ENCODE assay signal across 1 cellular context in genomic region chr20:47711046-47711752, GRCh38.
TF ChIP-seq lines count a peak whose summit lies in the region.

No MANE protein-coding gene starts in this region.

TF ChIP-seq in HepG2, 621 proteins besides CTCF, POLR2A, EP300 and RAD21 (continued from another document and continues in another):
- TF ChIP-seq, protein P1, sequence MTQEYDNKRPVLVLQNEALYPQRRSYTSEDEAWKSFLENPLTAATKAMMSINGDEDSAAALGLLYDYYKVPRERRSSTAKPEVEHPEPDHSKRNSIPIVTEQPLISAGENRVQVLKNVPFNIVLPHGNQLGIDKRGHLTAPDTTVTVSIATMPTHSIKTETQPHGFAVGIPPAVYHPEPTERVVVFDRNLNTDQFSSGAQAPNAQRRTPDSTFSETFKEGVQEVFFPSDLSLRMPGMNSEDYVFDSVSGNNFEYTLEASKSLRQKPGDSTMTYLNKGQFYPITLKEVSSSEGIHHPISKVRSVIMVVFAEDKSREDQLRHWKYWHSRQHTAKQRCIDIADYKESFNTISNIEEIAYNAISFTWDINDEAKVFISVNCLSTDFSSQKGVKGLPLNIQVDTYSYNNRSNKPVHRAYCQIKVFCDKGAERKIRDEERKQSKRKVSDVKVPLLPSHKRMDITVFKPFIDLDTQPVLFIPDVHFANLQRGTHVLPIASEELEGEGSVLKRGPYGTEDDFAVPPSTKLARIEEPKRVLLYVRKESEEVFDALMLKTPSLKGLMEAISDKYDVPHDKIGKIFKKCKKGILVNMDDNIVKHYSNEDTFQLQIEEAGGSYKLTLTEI (CRISPR knock-in tag; conservative IDR thresholded peaks at IDR 0.05), result no peak
- TF ChIP-seq, protein P2, sequence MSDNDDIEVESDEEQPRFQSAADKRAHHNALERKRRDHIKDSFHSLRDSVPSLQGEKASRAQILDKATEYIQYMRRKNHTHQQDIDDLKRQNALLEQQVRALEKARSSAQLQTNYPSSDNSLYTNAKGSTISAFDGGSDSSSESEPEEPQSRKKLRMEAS (IDR thresholded peaks at IDR 0.05), result peak; percentile 98
- no peak; the same call in 1 of the 2 replicates for TF ChIP-seq ZC3H13 (CRISPR knock-in tag; IDR thresholded peaks at IDR 0.05)
- no peak for TF ChIP-seq ZNF557 (CRISPR knock-in tag; IDR thresholded peaks at IDR 0.05)
- TF ChIP-seq RORA (CRISPR knock-in tag; IDR thresholded peaks at IDR 0.05), result no peak
- TF ChIP-seq FOXK1 (CRISPR knock-in tag; IDR thresholded peaks at IDR 0.05; ENCODE audit: borderline replicate concordance, low read depth), result peak; percentile 78; the same call in 1 of the 2 replicates
- no peak for TF ChIP-seq NCOA1 (CRISPR knock-in tag; IDR thresholded peaks at IDR 0.05)
- TF ChIP-seq TCF7 (IDR thresholded peaks at IDR 0.05; ENCODE audit: low read depth), result no peak
- TF ChIP-seq PCBP2 (optimal IDR thresholded peaks at IDR 0.05; ENCODE audit: low read depth, low read length, poor library complexity, severe bottlenecking), result no peak
- no peak for TF ChIP-seq ZNF225 (CRISPR knock-in tag; IDR thresholded peaks at IDR 0.05)
- TF ChIP-seq MAF1 (CRISPR knock-in tag; IDR thresholded peaks at IDR 0.05; ENCODE audit: borderline replicate concordance), result no peak
- TF ChIP-seq LRRFIP1 (CRISPR knock-in tag; conservative IDR thresholded peaks at IDR 0.05), result 0 out of 2 replicates have a peak, but pooled peaks have one; percentile 46
- TF ChIP-seq ZFP1 (CRISPR knock-in tag; IDR thresholded peaks at IDR 0.05), result peak; percentile 81; the same call in 1 of the 2 replicates
- no peak for TF ChIP-seq HOXD1 (CRISPR knock-in tag; IDR thresholded peaks at IDR 0.05)
- TF ChIP-seq ZBTB46 (CRISPR knock-in tag; IDR thresholded peaks at IDR 0.05; ENCODE audit: borderline replicate concordance), result no peak
- peak; percentile 77; the same call in 1 of the 2 replicates for TF ChIP-seq PITX1 (CRISPR knock-in tag; IDR thresholded peaks at IDR 0.05)
- TF ChIP-seq, protein P3, sequence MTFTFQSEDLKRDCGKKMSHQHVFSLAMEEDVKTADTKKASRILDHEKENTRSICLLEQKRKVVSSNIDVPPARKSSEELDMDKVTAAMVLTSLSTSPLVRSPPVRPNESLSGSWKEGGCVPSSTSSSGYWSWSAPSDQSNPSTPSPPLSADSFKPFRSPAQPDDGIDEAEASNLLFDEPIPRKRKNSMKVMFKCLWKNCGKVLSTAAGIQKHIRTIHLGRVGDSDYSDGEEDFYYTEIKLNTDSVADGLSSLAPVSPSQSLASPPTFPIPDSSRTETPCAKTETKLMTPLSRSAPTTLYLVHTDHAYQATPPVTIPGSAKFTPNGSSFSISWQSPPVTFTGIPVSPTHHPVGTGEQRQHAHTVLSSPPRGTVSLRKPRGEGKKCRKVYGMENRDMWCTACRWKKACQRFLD (CRISPR knock-in tag; IDR thresholded peaks at IDR 0.05; ENCODE audit: borderline replicate concordance), result no peak
- peak; percentile 73; the same call in 1 of the 2 replicates for TF ChIP-seq ZNF788 (CRISPR knock-in tag; IDR thresholded peaks at IDR 0.05; ENCODE audit: borderline replicate concordance)
- no peak for TF ChIP-seq ZBTB3 (CRISPR knock-in tag; IDR thresholded peaks at IDR 0.05; ENCODE audit: borderline replicate concordance, low read depth)
- no peak for TF ChIP-seq IKZF1 (IDR thresholded peaks at IDR 0.05)
- TF ChIP-seq, protein P4, sequence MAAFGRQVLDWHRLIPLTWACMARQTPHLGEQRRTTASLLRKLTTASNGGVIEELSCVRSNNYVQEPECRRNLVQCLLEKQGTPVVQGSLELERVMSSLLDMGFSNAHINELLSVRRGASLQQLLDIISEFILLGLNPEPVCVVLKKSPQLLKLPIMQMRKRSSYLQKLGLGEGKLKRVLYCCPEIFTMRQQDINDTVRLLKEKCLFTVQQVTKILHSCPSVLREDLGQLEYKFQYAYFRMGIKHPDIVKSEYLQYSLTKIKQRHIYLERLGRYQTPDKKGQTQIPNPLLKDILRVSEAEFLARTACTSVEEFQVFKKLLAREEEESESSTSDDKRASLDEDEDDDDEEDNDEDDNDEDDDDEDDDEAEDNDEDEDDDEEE (CRISPR knock-in tag; IDR thresholded peaks at IDR 0.05), result no peak
- peak; percentile 87 for TF ChIP-seq MED1 (CRISPR knock-in tag; IDR thresholded peaks at IDR 0.05)
- peak; percentile 59; the same call in 1 of the 2 replicates for TF ChIP-seq ZNF629 (CRISPR knock-in tag; conservative IDR thresholded peaks at IDR 0.05)
- 0 out of 2 replicates have a peak, but pooled peaks have one; percentile 46 for TF ChIP-seq ADNP (CRISPR knock-in tag; IDR thresholded peaks at IDR 0.05)
- TF ChIP-seq FOSL1 (CRISPR knock-in tag; IDR thresholded peaks at IDR 0.05; ENCODE audit: borderline replicate concordance), result no peak
- no peak for TF ChIP-seq ZNF431 (CRISPR knock-in tag; IDR thresholded peaks at IDR 0.05; ENCODE audit: borderline replicate concordance, low read depth)
- no peak; the same call in 1 of the 2 replicates for TF ChIP-seq RNF219 (CRISPR knock-in tag; IDR thresholded peaks at IDR 0.05)
- no peak for TF ChIP-seq ZNF781 (CRISPR knock-in tag; IDR thresholded peaks at IDR 0.05; ENCODE audit: borderline replicate concordance, not compliant biosample characterization)
- TF ChIP-seq ZMYM2 (CRISPR knock-in tag; IDR thresholded peaks at IDR 0.05), result peak; percentile 48; the same call in 1 of the 2 replicates
- peak; percentile 77 for TF ChIP-seq RCOR2 (CRISPR knock-in tag; IDR thresholded peaks at IDR 0.05)
- TF ChIP-seq, protein P5, sequence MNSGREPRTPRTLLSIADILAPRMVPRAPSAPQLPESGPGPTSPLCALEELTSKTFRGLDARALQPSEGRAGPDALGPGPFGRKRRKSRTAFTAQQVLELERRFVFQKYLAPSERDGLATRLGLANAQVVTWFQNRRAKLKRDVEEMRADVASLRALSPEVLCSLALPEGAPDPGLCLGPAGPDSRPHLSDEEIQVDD (CRISPR knock-in tag; IDR thresholded peaks at IDR 0.05; ENCODE audit: borderline replicate concordance), result no peak
- TF ChIP-seq ARNTL (CRISPR knock-in tag; IDR thresholded peaks at IDR 0.05), result peak; percentile 98
- TF ChIP-seq RFX5 (IDR thresholded peaks at IDR 0.05; ENCODE audit: low read depth, low read length), result 0 out of 2 replicates have a peak, but pooled peaks have one; percentile 10
- TF ChIP-seq HIVEP1 (CRISPR knock-in tag; IDR thresholded peaks at IDR 0.05), result peak; percentile 65; the same call in 1 of the 2 replicates
- peak; percentile 86; the same call in 1 of the 2 replicates for TF ChIP-seq NFKB2 (CRISPR knock-in tag; IDR thresholded peaks at IDR 0.05; ENCODE audit: borderline replicate concordance)
- no peak for TF ChIP-seq ZBTB39 (CRISPR knock-in tag; IDR thresholded peaks at IDR 0.05)
- TF ChIP-seq ZNF30 (CRISPR knock-in tag; IDR thresholded peaks at IDR 0.05), result no peak
- TF ChIP-seq, protein P6, sequence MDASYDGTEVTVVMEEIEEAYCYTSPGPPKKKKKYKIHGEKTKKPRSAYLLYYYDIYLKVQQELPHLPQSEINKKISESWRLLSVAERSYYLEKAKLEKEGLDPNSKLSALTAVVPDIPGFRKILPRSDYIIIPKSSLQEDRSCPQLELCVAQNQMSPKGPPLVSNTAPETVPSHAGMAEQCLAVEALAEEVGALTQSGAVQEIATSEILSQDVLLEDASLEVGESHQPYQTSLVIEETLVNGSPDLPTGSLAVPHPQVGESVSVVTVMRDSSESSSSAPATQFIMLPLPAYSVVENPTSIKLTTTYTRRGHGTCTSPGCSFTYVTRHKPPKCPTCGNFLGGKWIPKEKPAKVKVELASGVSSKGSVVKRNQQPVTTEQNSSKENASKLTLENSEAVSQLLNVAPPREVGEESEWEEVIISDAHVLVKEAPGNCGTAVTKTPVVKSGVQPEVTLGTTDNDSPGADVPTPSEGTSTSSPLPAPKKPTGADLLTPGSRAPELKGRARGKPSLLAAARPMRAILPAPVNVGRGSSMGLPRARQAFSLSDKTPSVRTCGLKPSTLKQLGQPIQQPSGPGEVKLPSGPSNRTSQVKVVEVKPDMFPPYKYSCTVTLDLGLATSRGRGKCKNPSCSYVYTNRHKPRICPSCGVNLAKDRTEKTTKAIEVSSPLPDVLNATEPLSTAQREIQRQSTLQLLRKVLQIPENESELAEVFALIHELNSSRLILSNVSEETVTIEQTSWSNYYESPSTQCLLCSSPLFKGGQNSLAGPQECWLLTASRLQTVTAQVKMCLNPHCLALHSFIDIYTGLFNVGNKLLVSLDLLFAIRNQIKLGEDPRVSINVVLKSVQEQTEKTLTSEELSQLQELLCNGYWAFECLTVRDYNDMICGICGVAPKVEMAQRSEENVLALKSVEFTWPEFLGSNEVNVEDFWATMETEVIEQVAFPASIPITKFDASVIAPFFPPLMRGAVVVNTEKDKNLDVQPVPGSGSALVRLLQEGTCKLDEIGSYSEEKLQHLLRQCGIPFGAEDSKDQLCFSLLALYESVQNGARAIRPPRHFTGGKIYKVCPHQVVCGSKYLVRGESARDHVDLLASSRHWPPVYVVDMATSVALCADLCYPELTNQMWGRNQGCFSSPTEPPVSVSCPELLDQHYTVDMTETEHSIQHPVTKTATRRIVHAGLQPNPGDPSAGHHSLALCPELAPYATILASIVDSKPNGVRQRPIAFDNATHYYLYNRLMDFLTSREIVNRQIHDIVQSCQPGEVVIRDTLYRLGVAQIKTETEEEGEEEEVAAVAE (CRISPR knock-in tag; IDR thresholded peaks at IDR 0.05; ENCODE audit: borderline replicate concordance), result peak; percentile 43; the same call in 1 of the 2 replicates
- no peak for TF ChIP-seq GABPA (IDR thresholded peaks at IDR 0.05; ENCODE audit: low read depth, low read length)
- TF ChIP-seq GABPA (CRISPR knock-in tag; IDR thresholded peaks at IDR 0.05; ENCODE audit: low read depth), result no peak
- TF ChIP-seq, protein P7, sequence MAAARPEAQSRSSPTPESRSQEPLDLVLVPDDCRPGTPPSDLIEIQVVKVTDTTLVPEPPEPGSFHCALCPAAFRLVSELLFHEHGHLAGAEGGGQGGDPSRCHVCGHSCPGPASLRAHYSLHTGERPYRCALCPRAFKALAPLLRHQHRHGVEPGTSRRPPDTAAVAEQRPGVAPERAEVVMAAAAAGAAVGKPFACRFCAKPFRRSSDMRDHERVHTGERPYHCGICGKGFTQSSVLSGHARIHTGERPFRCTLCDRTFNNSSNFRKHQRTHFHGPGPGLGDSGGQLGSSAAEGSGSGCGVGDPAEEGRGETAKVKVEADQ (CRISPR knock-in tag; IDR thresholded peaks at IDR 0.05; ENCODE audit: borderline replicate concordance), result no peak
- no peak for TF ChIP-seq ZNF674 (CRISPR knock-in tag; IDR thresholded peaks at IDR 0.05; ENCODE audit: low read depth)
